Comparison of ENCODE assay signal across 3 cellular contexts in the genomic region with DNA sequence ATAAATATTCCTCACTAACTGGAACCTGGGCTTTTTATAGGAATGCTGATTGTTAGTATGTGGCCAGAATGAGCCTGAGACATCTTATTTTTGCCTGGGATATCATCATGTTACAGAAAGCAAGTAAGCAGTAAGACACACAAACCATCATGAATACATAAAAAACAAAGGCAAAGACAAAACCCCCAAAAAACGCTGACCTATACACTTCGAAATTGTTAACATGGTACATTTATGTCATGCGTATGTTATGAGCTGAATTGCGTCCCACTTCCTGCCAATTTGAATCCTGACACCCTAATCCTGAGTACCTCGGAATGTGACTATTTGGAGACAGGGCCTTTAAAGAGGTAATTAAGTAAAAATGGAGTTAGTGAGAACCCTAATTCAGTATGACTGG.
TF ChIP-seq lines count a peak whose summit lies in the region.

No MANE protein-coding gene starts in this region.

TF ChIP-seq in A549, 52 proteins besides CTCF, POLR2A, EP300 and RAD21:
- TF ChIP-seq MAFK (IDR thresholded peaks at IDR 0.05; ENCODE audit: partially characterized antibody) (peak; percentile 85), ZNF302 (CRISPR knock-in tag; IDR thresholded peaks at IDR 0.05) (no peak), RNF2 (IDR thresholded peaks at IDR 0.05; ENCODE audit: borderline replicate concordance, low read depth) (no peak), MAZ (IDR thresholded peaks at IDR 0.05; ENCODE audit: borderline replicate concordance, low read depth, low read length) (no peak), NPAS2 (CRISPR knock-in tag; IDR thresholded peaks at IDR 0.05; ENCODE audit: borderline replicate concordance) (no peak), ESRRA (IDR thresholded peaks at IDR 0.05; ENCODE audit: borderline replicate concordance, low read length) (no peak), HEYL (CRISPR knock-in tag; IDR thresholded peaks at IDR 0.05) (no peak)

TF ChIP-seq in HEK293, 187 proteins besides CTCF, POLR2A, EP300 and RAD21:
- TF ChIP-seq ZNF140 (tag by site-specific recombination; IDR thresholded peaks at IDR 0.05) = 0 out of 2 replicates have a peak, but pooled peaks have one; percentile 40
- TF ChIP-seq ZNF521 (tag by site-specific recombination; IDR thresholded peaks at IDR 0.05) = no peak

TF ChIP-seq in K562, 482 proteins besides CTCF, POLR2A, EP300 and RAD21:
- TF ChIP-seq ZNF316 (IDR thresholded peaks at IDR 0.05) (peak; percentile 82), C11orf30 (IDR thresholded peaks at IDR 0.05; ENCODE audit: low read depth) (peak; percentile 58; the same call in 1 of the 2 replicates), MAFF (IDR thresholded peaks at IDR 0.05; ENCODE audit: low read length) (0 out of 2 replicates have a peak, but pooled peaks have one; percentile 39), PML (IDR thresholded peaks at IDR 0.05; ENCODE audit: low read length) (no peak), MCM7 (IDR thresholded peaks at IDR 0.05) (no peak), PURB (CRISPR knock-in tag; IDR thresholded peaks at IDR 0.05; ENCODE audit: low read depth) (no peak), MAFK (IDR thresholded peaks at IDR 0.05; ENCODE audit: low read length) (peak; percentile 61; the same call in 1 of the 2 replicates)
- TF ChIP-seq, protein P1, sequence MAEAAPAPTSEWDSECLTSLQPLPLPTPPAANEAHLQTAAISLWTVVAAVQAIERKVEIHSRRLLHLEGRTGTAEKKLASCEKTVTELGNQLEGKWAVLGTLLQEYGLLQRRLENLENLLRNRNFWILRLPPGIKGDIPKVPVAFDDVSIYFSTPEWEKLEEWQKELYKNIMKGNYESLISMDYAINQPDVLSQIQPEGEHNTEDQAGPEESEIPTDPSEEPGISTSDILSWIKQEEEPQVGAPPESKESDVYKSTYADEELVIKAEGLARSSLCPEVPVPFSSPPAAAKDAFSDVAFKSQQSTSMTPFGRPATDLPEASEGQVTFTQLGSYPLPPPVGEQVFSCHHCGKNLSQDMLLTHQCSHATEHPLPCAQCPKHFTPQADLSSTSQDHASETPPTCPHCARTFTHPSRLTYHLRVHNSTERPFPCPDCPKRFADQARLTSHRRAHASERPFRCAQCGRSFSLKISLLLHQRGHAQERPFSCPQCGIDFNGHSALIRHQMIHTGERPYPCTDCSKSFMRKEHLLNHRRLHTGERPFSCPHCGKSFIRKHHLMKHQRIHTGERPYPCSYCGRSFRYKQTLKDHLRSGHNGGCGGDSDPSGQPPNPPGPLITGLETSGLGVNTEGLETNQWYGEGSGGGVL (CRISPR knock-in tag; IDR thresholded peaks at IDR 0.05) = no peak
TF ChIP-seq in K562: peak in this region for 4.
